Comparison of ENCODE assay signal across 27 cellular contexts in genomic region chr12:111201036-111201435, GRCh38.
A peak's percentile ranks its signal among the peaks of the same experiment; 100 is the strongest.
DNase-seq lines count a peak whose midpoint lies in the region; ATAC-seq and TF ChIP-seq lines count a peak whose summit lies in the region.
"Had no signal": no experiment of that assay in that cellular context is flagged by ENCODE, and none has a peak within 500 bp of the region (broad histone marks: within the 10 kb centered on the region; RNA-seq: fewer than 3 reads in every experiment).

No MANE protein-coding gene starts in this region.

- no peak for TF ChIP-seq CTCF in SK-N-SH (IDR thresholded peaks at IDR 0.05)
- TF ChIP-seq CTCF in nephron progenitor cell (IDR thresholded peaks at IDR 0.05) = no peak

- peak; percentile 21 for DNase-seq in NCI-H1436 (lab: John Stamatoyannopoulos, UW)
- DNase-seq in NCI-H1436 treated with DMSO at 0.1 percent for 48 hours (lab: John Stamatoyannopoulos, UW) = no peak
- peak; percentile 85 for DNase-seq in NCI-H2171 treated with DMSO at 0.1 percent for 48 hours (lab: John Stamatoyannopoulos, UW)
- peak; percentile 84 for DNase-seq in SK-N-SH
- peak; percentile 19 for DNase-seq in nephron progenitor cell
- DNase-seq in superior temporal gyrus (ENCODE audit: extremely low spot score) = no peak
- DNase-seq in activated T-cell treated with anti-CD3 and anti-CD28 coated beads, Interleukin-2, amount 50 U/mL, for 1 hour = no peak
- DNase-seq: 8988T; activated CD4-positive, alpha-beta T cell treated with anti-CD3 and anti-CD28 coated beads for 48 hours; activated gamma-delta T cell; dermis blood vessel endothelial cell; foreskin melanocyte; GF-D8; HFFc6; IMR-90; left colon; MM.1S; NCI-H2081; stimulated activated CD4-positive, alpha-beta T cell treated with anti-CD3 and anti-CD28 coated beads, Interleukin-4, amount 100 ng/mL, for 24 hours had no signal

- CTCF ChIA-PET in SK-N-SH (lab: Yijun Ruan, JAX) = interaction anchor here (0.8 to 1.8 kb wide), 3 partner anchors 9 to 111 kb away, joined by 3 to 8 read pairs (median 3); no protein-coding TSS in a partner anchor

- H3K9ac ChIP-seq in SK-N-SH = no peak overlapping the region

- peaks cover 37% of the 10 kb centered on the region for H3K4me1 Mint-ChIP-seq in nephron progenitor cell
- H3K4me1 Mint-ChIP-seq: B cell had no signal

- no peaks in the 10 kb centered on the region for H3F3A ChIP-seq in SK-N-SH (replicated peaks; ENCODE audit: insufficient read depth)

- no peaks in the 10 kb centered on the region for H3K9me3 Mint-ChIP-seq in nephron progenitor cell
- H3K9me3 Mint-ChIP-seq: HFFc6, neural crest cell had no signal

- no peaks in the 10 kb centered on the region for H3K36me3 ChIP-seq in SK-N-SH (replicated peaks in 1 of 2; ENCODE audit: control insufficient read depth in 1 of 2, insufficient read depth in 2 of 2, low read length in 1 of 2)
- H3K36me3 ChIP-seq: cardiac muscle cell, prostate gland had no signal

- no peak overlapping the region for H3K4me3 ChIP-seq in SK-N-SH (ENCODE audit: low read depth in 2 of 2, low read length in 1 of 2)
- H3K4me3 ChIP-seq: cardiac muscle cell, prostate gland, skin epidermis had no signal

- H3K9me3 ChIP-seq in SK-N-SH = no peaks in the 10 kb centered on the region
- H3K9me3 ChIP-seq: prostate gland had no signal

- no peaks in the 10 kb centered on the region for H3K9me2 ChIP-seq in SK-N-SH

- no peak overlapping the region for H2AFZ ChIP-seq in SK-N-SH (ENCODE audit: low read depth)

- H3K79me2 ChIP-seq in SK-N-SH (ENCODE audit: insufficient read depth) = no peaks in the 10 kb centered on the region

- H3K27me3 ChIP-seq in SK-N-SH (ENCODE audit: insufficient read depth) = 0 out of 2 replicates have a peak, but pooled peaks cover 5% of the 10 kb centered on the region
- H3K27me3 ChIP-seq: cardiac muscle cell had no signal

- peak overlapping the region in 1 of 2 experiments; percentile 66; a peak in 2 of 4 replicates for H3K27ac ChIP-seq in SK-N-SH (ENCODE audit: low read depth in 2 of 2, low read length in 1 of 2)
- H3K27ac ChIP-seq: cardiac muscle cell, HL-60, prostate gland, RWPE1, skin epidermis had no signal

- POLR2A ChIA-PET in SK-N-SH (lab: Yijun Ruan, JAX) = interaction anchor here (0.8 kb wide), 1 partner anchor 10 kb away, joined by 3 read pairs; no protein-coding TSS in a partner anchor

- no peak overlapping the region for H3K27ac Mint-ChIP-seq in nephron progenitor cell
- H3K27ac Mint-ChIP-seq: B cell, HFFc6 had no signal

- no peak overlapping the region for H3K4me3 Mint-ChIP-seq in nephron progenitor cell
- H3K4me3 Mint-ChIP-seq: B cell, HFFc6, neural crest cell had no signal

- no peak; a peak in 1 of 4 replicates for TF ChIP-seq EP300 in SK-N-SH (IDR thresholded peaks at IDR 0.05; ENCODE audit: borderline replicate concordance in 1 of 2, low read depth in 1 of 2, low read length in 1 of 2)

- H3K36me3 Mint-ChIP-seq in nephron progenitor cell (ENCODE audit: low read depth) = no peaks in the 10 kb centered on the region

- peak; percentile 18; the same call in 1 of the 2 replicates for TF ChIP-seq RAD21 in SK-N-SH (IDR thresholded peaks at IDR 0.05; ENCODE audit: low read length)

- H3K4me2 ChIP-seq in SK-N-SH = no peak overlapping the region

- peaks cover 24% of the 10 kb centered on the region for H3K27me3 Mint-ChIP-seq in nephron progenitor cell (ENCODE audit: low read depth, poor library complexity)

- 13% methylated on average over 4 of the region's 9 CpGs for WGBS in SK-N-SH (ENCODE audit: low lambda C conversion rate)

- peaks cover 0 to 36% of the 10 kb centered on the region in 2 experiments; a peak in 1 of 4 replicates for H3K4me1 ChIP-seq in SK-N-SH (ENCODE audit: control insufficient read depth in 1 of 2, insufficient read depth in 2 of 2, low read depth in 1 of 2, low read length in 1 of 2)
- H3K4me1 ChIP-seq: prostate gland had no signal

- no peaks in the 10 kb centered on the region for H4K20me1 ChIP-seq in SK-N-SH (ENCODE audit: insufficient read depth)

- no peak for ATAC-seq in GM21576 (IDR thresholded peaks at IDR 0.05; ENCODE audit: unreplicated experiment)
- ATAC-seq: left colon had no signal

TF ChIP-seq in SK-N-SH, 30 proteins besides CTCF, POLR2A, EP300 and RAD21:
- TF ChIP-seq GATA2 (CRISPR knock-in tag; IDR thresholded peaks at IDR 0.05) = peak; percentile 31; the same call in 1 of the 2 replicates
- TF ChIP-seq TCF12 (IDR thresholded peaks at IDR 0.05) = peak; percentile 2; the same call in 1 of the 2 replicates
- TF ChIP-seq FOXJ3 (CRISPR knock-in tag; IDR thresholded peaks at IDR 0.05) = 0 out of 2 replicates have a peak, but pooled peaks have one; percentile 23
- no peak for TF ChIP-seq IRF3 (IDR thresholded peaks at IDR 0.05; ENCODE audit: low read depth, low read length)

Comparison
In these comparisons a context has a peak if more than half of its experiments do, and no peak if none do; other contexts are left out.
1. DNase-seq: peak in NCI-H1436 (single experiment), NCI-H2171 treated with DMSO at 0.1 percent for 48 hours (single experiment), SK-N-SH (single experiment) and nephron progenitor cell (single experiment); none in NCI-H1436 treated with DMSO at 0.1 percent for 48 hours (single experiment), superior temporal gyrus (single experiment) and activated T-cell treated with anti-CD3 and anti-CD28 coated beads, Interleukin-2, amount 50 U/mL, for 1 hour (single experiment).